Comparison of ENCODE assay signal across 1 cellular context in genomic region chr12:21073129-21073528, GRCh38.
TF ChIP-seq lines count a peak whose summit lies in the region.

No MANE protein-coding gene starts in this region.

TF ChIP-seq in HCT116, 20 proteins besides CTCF, POLR2A, EP300 and RAD21 (continued from another document):
- TF ChIP-seq ZBTB33 (IDR thresholded peaks at IDR 0.05; ENCODE audit: extremely low read depth, insufficient replicate concordance, low read length) = no peak
